In genomic region chr1:168084396-168085231, GRCh38 we compare ENCODE assay signal across 8 cellular contexts. TPM values are rescaled to one million over a fixed set of nuclear protein-coding genes. Genes with fewer than 3 reads are reported as not detected.
DNase-seq lines count a peak whose midpoint lies in the region; ATAC-seq and TF ChIP-seq lines count a peak whose summit lies in the region.

No MANE protein-coding gene starts in this region.

- H3K4me3 ChIP-seq in KMS-11 (IDR thresholded peaks at IDR 0.05; ENCODE audit: insufficient read depth, low read depth, low read length) (no peak overlapping the region), WI38 (ENCODE audit: low read depth, low read length) (no peak overlapping the region), breast epithelium (no peak overlapping the region)

- H3K9me3 ChIP-seq in breast epithelium = no peaks in the 10 kb centered on the region

- no peak for TF ChIP-seq POLR2A in breast epithelium (IDR thresholded peaks at IDR 0.05)

- H2AFZ ChIP-seq in KMS-11 (ENCODE audit: low read depth) = no peak overlapping the region

- H3K27me3 ChIP-seq in KMS-11 (ENCODE audit: insufficient read depth, low read depth) = no peaks in the 10 kb centered on the region
- H3K27me3 ChIP-seq in breast epithelium = no peaks in the 10 kb centered on the region

- H3K9ac ChIP-seq in KMS-11 = no peak overlapping the region

- no peaks in the 10 kb centered on the region for H3K36me3 ChIP-seq in KMS-11 (ENCODE audit: insufficient read depth)
- H3K36me3 ChIP-seq in breast epithelium = no peaks in the 10 kb centered on the region

- H3K79me2 ChIP-seq in KMS-11 (ENCODE audit: insufficient read depth, low read depth) = no peaks in the 10 kb centered on the region

- peak; percentile 47 for DNase-seq in NCI-H2227 (lab: John Stamatoyannopoulos, UW; ENCODE audit: unreplicated experiment)
- DNase-seq in NCI-H2227 treated with DMSO at 0.1 percent for 48 hours (lab: John Stamatoyannopoulos, UW) = no peak
- no peak for DNase-seq in breast epithelium (ENCODE audit: low spot score in 2 of 2)
- DNase-seq in left kidney (ENCODE audit: low read depth, low spot score) = peak; percentile 70
- peak; percentile 38 to 65 (median 42) for DNase-seq in stimulated activated CD4-positive, alpha-beta T cell treated with anti-CD3 and anti-CD28 coated beads, TNF-alpha, amount 100 ng/mL, for 48 hours (ENCODE audit: low read depth in 3 of 3)

- no peaks in the 10 kb centered on the region for H4K20me1 ChIP-seq in KMS-11 (ENCODE audit: insufficient read depth)

- no peak overlapping the region for H3K27ac ChIP-seq in KMS-11
- H3K27ac ChIP-seq in breast epithelium = peak overlapping the region in 1 of 2 donors; percentile 42

- peak; percentile 97 for TF ChIP-seq CTCF in KMS-11 (conservative IDR thresholded peaks at IDR 0.05; ENCODE audit: low read depth, low read length)
- peak; percentile 84 for TF ChIP-seq CTCF in WI38 (IDR thresholded peaks at IDR 0.05; ENCODE audit: low read depth, low read length)
- peak; percentile 34 to 61 (median 40) for TF ChIP-seq CTCF in breast epithelium (IDR thresholded peaks at IDR 0.05)

- H3K4me1 ChIP-seq in KMS-11 (ENCODE audit: low read depth, poor library complexity, severe bottlenecking) = peaks cover 30% of the 10 kb centered on the region
- no peaks in the 10 kb centered on the region for H3K4me1 ChIP-seq in breast epithelium

- intact Hi-C loops in breast epithelium (cut with DNase I; ENCODE audit: low total_unique reads) = no loop called here

- peak overlapping the region; percentile 38; the same call in 1 of the 2 replicates for H3K4me2 ChIP-seq in KMS-11

- no peak for ATAC-seq in GM19023 (IDR thresholded peaks at IDR 0.05; ENCODE audit: unreplicated experiment)

RNA-seq across cellular contexts. Expression of gene GPR161, which starts 52.1 kb away (rescaled TPM):
- 1 to 10 TPM; 2.8 to 5.6 (median 4.5) TPM for total RNA-seq in breast epithelium

Comparison
In these comparisons a context has a peak if more than half of its experiments do, and no peak if none do; other contexts are left out.
1. DNase-seq: peak in NCI-H2227 (single experiment), left kidney (single experiment) and stimulated activated CD4-positive, alpha-beta T cell treated with anti-CD3 and anti-CD28 coated beads, TNF-alpha, amount 100 ng/mL, for 48 hours (3 of 3); none in NCI-H2227 treated with DMSO at 0.1 percent for 48 hours (single experiment) and breast epithelium (0 of 2).
2. CTCF ChIP-seq: peak in every context shown above with its lines; median percentile 97 in KMS-11; 84 in WI38; 40 in breast epithelium.